In the genomic region with DNA sequence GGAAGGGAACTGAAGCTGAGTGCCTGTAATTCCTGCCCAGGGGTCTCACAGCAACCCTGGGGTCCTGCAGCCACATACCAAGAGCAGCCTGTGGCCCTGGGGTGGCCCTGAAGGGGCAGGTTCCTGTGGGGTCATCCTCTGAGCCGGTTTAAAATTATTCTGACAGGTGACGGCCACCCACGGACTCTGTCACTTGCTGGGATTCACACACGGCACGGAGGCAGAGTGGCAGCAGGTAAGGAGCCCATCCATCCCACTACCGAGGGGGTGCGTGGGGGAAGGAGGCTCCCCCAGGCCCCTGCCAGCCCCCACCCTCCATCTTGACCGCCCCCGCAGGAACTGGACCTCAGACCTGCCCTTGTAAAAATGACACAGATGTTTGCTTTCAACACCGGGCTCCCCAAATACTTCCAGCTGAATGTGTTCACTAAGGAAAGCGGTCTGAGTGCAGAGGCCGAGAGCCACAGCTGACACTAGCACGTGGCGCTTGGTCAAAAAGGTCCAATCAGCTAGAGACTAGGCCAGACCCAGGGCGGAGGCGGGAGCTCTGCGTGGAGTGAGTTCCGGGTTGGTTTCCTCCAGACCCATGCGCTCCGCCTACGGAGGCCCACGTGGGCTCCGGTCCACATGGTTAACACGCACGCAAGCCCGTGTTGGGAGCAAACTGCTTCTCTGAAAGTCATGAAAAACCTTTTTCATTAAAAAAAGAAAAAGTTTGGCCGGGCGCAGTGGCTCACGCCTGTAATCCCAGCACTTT, we compare ENCODE assay signal across 1 cellular context.
TF ChIP-seq lines count a peak whose summit lies in the region.

No MANE protein-coding gene starts in this region.

TF ChIP-seq in HepG2, 621 proteins besides CTCF, POLR2A, EP300 and RAD21 (continued from another document and continues in another):
- TF ChIP-seq, protein P1, sequence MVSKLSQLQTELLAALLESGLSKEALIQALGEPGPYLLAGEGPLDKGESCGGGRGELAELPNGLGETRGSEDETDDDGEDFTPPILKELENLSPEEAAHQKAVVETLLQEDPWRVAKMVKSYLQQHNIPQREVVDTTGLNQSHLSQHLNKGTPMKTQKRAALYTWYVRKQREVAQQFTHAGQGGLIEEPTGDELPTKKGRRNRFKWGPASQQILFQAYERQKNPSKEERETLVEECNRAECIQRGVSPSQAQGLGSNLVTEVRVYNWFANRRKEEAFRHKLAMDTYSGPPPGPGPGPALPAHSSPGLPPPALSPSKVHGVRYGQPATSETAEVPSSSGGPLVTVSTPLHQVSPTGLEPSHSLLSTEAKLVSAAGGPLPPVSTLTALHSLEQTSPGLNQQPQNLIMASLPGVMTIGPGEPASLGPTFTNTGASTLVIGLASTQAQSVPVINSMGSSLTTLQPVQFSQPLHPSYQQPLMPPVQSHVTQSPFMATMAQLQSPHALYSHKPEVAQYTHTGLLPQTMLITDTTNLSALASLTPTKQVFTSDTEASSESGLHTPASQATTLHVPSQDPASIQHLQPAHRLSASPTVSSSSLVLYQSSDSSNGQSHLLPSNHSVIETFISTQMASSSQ (IDR thresholded peaks at IDR 0.05; ENCODE audit: low read depth), result no peak
- TF ChIP-seq, protein P1 (CRISPR knock-in tag; IDR thresholded peaks at IDR 0.05; ENCODE audit: borderline replicate concordance), result no peak
- no peak for TF ChIP-seq ZNF615 (CRISPR knock-in tag; IDR thresholded peaks at IDR 0.05; ENCODE audit: borderline replicate concordance)
- TF ChIP-seq MAFG (CRISPR knock-in tag; IDR thresholded peaks at IDR 0.05), result no peak
- TF ChIP-seq TSC22D2 (CRISPR knock-in tag; IDR thresholded peaks at IDR 0.05; ENCODE audit: borderline replicate concordance), result no peak
- no peak for TF ChIP-seq ZBTB39 (CRISPR knock-in tag; IDR thresholded peaks at IDR 0.05)
- no peak for TF ChIP-seq KLF13 (CRISPR knock-in tag; IDR thresholded peaks at IDR 0.05)
- TF ChIP-seq NFKB2 (CRISPR knock-in tag; IDR thresholded peaks at IDR 0.05; ENCODE audit: borderline replicate concordance), result no peak
- TF ChIP-seq, protein P2, sequence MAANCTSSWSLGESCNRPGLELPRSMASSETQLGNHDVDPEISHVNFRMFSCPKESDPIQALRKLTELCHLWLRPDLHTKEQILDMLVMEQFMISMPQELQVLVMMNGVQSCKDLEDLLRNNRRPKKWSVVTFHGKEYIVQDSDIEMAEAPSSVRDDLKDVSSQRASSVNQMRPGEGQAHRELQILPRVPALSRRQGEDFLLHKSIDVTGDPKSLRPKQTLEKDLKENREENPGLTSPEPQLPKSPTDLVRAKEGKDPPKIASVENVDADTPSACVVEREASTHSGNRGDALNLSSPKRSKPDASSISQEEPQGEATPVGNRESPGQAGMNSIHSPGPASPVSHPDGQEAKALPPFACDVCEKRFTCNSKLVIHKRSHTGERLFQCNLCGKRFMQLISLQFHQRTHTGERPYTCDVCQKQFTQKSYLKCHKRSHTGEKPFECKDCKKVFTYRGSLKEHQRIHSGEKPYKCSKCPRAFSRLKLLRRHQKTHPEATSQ (CRISPR knock-in tag; IDR thresholded peaks at IDR 0.05; ENCODE audit: borderline replicate concordance), result no peak
- TF ChIP-seq XRCC5 (optimal IDR thresholded peaks at IDR 0.05; ENCODE audit: low read length), result peak; percentile 36
- TF ChIP-seq HHEX (CRISPR knock-in tag; IDR thresholded peaks at IDR 0.05), result no peak
- no peak for TF ChIP-seq HMG20B (CRISPR knock-in tag; conservative IDR thresholded peaks at IDR 0.05)
- no peak for TF ChIP-seq ZFP1 (CRISPR knock-in tag; IDR thresholded peaks at IDR 0.05)
- TF ChIP-seq BORCS8-MEF2B (CRISPR knock-in tag; IDR thresholded peaks at IDR 0.05), result 0 out of 2 replicates have a peak, but pooled peaks have one; percentile 59
- no peak for TF ChIP-seq ZNF614 (CRISPR knock-in tag; IDR thresholded peaks at IDR 0.05; ENCODE audit: borderline replicate concordance)
- TF ChIP-seq, protein P3, sequence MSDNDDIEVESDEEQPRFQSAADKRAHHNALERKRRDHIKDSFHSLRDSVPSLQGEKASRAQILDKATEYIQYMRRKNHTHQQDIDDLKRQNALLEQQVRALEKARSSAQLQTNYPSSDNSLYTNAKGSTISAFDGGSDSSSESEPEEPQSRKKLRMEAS (IDR thresholded peaks at IDR 0.05), result peak; percentile 90
- no peak for TF ChIP-seq ZNF780A (CRISPR knock-in tag; IDR thresholded peaks at IDR 0.05)
- no peak for TF ChIP-seq ZNF207 (IDR thresholded peaks at IDR 0.05; ENCODE audit: borderline replicate concordance)
- TF ChIP-seq REXO4 (CRISPR knock-in tag; IDR thresholded peaks at IDR 0.05; ENCODE audit: borderline replicate concordance), result no peak
- TF ChIP-seq ZNF607 (CRISPR knock-in tag; IDR thresholded peaks at IDR 0.05; ENCODE audit: borderline replicate concordance), result peak; percentile 60; the same call in 1 of the 2 replicates
- no peak for TF ChIP-seq SMARCE1 (IDR thresholded peaks at IDR 0.05; ENCODE audit: borderline replicate concordance)
- TF ChIP-seq, protein P4, sequence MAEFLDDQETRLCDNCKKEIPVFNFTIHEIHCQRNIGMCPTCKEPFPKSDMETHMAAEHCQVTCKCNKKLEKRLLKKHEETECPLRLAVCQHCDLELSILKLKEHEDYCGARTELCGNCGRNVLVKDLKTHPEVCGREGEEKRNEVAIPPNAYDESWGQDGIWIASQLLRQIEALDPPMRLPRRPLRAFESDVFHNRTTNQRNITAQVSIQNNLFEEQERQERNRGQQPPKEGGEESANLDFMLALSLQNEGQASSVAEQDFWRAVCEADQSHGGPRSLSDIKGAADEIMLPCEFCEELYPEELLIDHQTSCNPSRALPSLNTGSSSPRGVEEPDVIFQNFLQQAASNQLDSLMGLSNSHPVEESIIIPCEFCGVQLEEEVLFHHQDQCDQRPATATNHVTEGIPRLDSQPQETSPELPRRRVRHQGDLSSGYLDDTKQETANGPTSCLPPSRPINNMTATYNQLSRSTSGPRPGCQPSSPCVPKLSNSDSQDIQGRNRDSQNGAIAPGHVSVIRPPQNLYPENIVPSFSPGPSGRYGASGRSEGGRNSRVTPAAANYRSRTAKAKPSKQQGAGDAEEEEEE (CRISPR knock-in tag; IDR thresholded peaks at IDR 0.05; ENCODE audit: borderline replicate concordance), result no peak
- no peak for TF ChIP-seq ZNF776 (CRISPR knock-in tag; IDR thresholded peaks at IDR 0.05)
- TF ChIP-seq SRY (CRISPR knock-in tag; IDR thresholded peaks at IDR 0.05), result no peak
- peak; percentile 47; the same call in 1 of the 2 replicates for TF ChIP-seq TARDBP (CRISPR knock-in tag; IDR thresholded peaks at IDR 0.05)
- no peak for TF ChIP-seq ISL2 (CRISPR knock-in tag; IDR thresholded peaks at IDR 0.05)
- no peak for TF ChIP-seq MAFK (conservative IDR thresholded peaks at IDR 0.05 in 1 of 2, IDR thresholded peaks at IDR 0.05 in 1 of 2; ENCODE audit: low read length in 2 of 2)
- TF ChIP-seq TCF7L2 (IDR thresholded peaks at IDR 0.05; ENCODE audit: low read depth, low read length), result no peak
- TF ChIP-seq ZNF558 (CRISPR knock-in tag; IDR thresholded peaks at IDR 0.05; ENCODE audit: borderline replicate concordance), result no peak
- no peak for TF ChIP-seq NR2C2 (CRISPR knock-in tag; IDR thresholded peaks at IDR 0.05; ENCODE audit: borderline replicate concordance)
- TF ChIP-seq, protein P5, sequence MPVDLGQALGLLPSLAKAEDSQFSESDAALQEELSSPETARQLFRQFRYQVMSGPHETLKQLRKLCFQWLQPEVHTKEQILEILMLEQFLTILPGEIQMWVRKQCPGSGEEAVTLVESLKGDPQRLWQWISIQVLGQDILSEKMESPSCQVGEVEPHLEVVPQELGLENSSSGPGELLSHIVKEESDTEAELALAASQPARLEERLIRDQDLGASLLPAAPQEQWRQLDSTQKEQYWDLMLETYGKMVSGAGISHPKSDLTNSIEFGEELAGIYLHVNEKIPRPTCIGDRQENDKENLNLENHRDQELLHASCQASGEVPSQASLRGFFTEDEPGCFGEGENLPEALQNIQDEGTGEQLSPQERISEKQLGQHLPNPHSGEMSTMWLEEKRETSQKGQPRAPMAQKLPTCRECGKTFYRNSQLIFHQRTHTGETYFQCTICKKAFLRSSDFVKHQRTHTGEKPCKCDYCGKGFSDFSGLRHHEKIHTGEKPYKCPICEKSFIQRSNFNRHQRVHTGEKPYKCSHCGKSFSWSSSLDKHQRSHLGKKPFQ (CRISPR knock-in tag; IDR thresholded peaks at IDR 0.05; ENCODE audit: insufficient replicate concordance), result no peak
- no peak for TF ChIP-seq NAIF1 (CRISPR knock-in tag; IDR thresholded peaks at IDR 0.05; ENCODE audit: borderline replicate concordance)
- no peak; the same call in 1 of the 2 replicates for TF ChIP-seq ZC3H4 (CRISPR knock-in tag; IDR thresholded peaks at IDR 0.05; ENCODE audit: borderline replicate concordance)
- no peak for TF ChIP-seq THAP9 (CRISPR knock-in tag; IDR thresholded peaks at IDR 0.05; ENCODE audit: borderline replicate concordance)
- TF ChIP-seq ZNF552 (CRISPR knock-in tag; IDR thresholded peaks at IDR 0.05; ENCODE audit: borderline replicate concordance), result no peak
- TF ChIP-seq ATAD3A (CRISPR knock-in tag; IDR thresholded peaks at IDR 0.05), result no peak
- no peak for TF ChIP-seq KDM3A (CRISPR knock-in tag; IDR thresholded peaks at IDR 0.05; ENCODE audit: low read depth)
- no peak for TF ChIP-seq ZNF678 (CRISPR knock-in tag; IDR thresholded peaks at IDR 0.05)
- peak; percentile 38; the same call in 1 of the 2 replicates for TF ChIP-seq ERF (CRISPR knock-in tag; IDR thresholded peaks at IDR 0.05)
- TF ChIP-seq HNRNPLL (IDR thresholded peaks at IDR 0.05; ENCODE audit: low read depth, low read length, poor library complexity, severe bottlenecking), result no peak
- TF ChIP-seq HOXD1 (CRISPR knock-in tag; IDR thresholded peaks at IDR 0.05), result no peak
- no peak for TF ChIP-seq ZNF577 (CRISPR knock-in tag; IDR thresholded peaks at IDR 0.05; ENCODE audit: borderline replicate concordance, low read depth)
- TF ChIP-seq HNF4G (IDR thresholded peaks at IDR 0.05; ENCODE audit: borderline replicate concordance, low read depth, low read length), result no peak
- TF ChIP-seq HNF4G (CRISPR knock-in tag; IDR thresholded peaks at IDR 0.05; ENCODE audit: borderline replicate concordance, low read depth), result no peak
- TF ChIP-seq CREB1 (IDR thresholded peaks at IDR 0.05), result no peak
- TF ChIP-seq CREB1 (CRISPR knock-in tag; IDR thresholded peaks at IDR 0.05), result no peak
- no peak for TF ChIP-seq ZNF446 (CRISPR knock-in tag; IDR thresholded peaks at IDR 0.05)
- TF ChIP-seq ZNF34 (CRISPR knock-in tag; IDR thresholded peaks at IDR 0.05; ENCODE audit: borderline replicate concordance), result no peak
- no peak for TF ChIP-seq ZNF761 (CRISPR knock-in tag; conservative IDR thresholded peaks at IDR 0.05)
- TF ChIP-seq TFAP4 (IDR thresholded peaks at IDR 0.05; ENCODE audit: borderline replicate concordance, low read depth), result peak; percentile 91; the same call in 1 of the 2 replicates
- TF ChIP-seq ZNF326 (CRISPR knock-in tag; IDR thresholded peaks at IDR 0.05; ENCODE audit: borderline replicate concordance), result no peak
- TF ChIP-seq U2AF1 (optimal IDR thresholded peaks at IDR 0.05; ENCODE audit: low read depth, low read length), result no peak
